Comparison of ENCODE assay signal across 20 cellular contexts in the genomic region with DNA sequence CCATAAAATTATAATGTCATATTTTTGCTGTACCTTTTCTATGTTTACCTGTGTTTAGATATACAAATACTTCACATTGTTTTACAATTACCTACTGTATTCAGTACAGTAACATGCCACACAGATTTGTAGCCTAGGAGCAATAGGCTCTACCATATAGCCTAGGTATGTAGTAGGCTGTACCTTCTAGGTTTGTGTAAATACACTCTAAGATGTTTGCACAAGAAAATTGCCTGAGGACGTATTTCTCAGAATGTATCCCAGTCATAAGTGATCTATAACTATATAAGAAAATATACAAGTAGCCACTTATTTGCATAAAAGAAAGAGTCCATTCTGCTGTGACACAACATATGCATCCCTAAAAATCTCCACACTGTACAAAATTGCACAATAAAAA. TPM values are rescaled to one million over a fixed set of nuclear protein-coding genes. Genes with fewer than 3 reads are reported as not detected.
A peak's percentile ranks its signal among the peaks of the same experiment; 100 is the strongest.
DNase-seq lines count a peak whose midpoint lies in the region; ATAC-seq and TF ChIP-seq lines count a peak whose summit lies in the region.
"Had no signal": no experiment of that assay in that cellular context is flagged by ENCODE, and none has a peak within 500 bp of the region (broad histone marks: within the 10 kb centered on the region; RNA-seq: fewer than 3 reads in every experiment).

No MANE protein-coding gene starts in this region.

- no peaks in the 10 kb centered on the region for H3K36me3 ChIP-seq in RWPE2 (ENCODE audit: low read depth)
- H3K36me3 ChIP-seq in transverse colon = no peaks in the 10 kb centered on the region
- H3K36me3 ChIP-seq: BLaER1, HAP-1 had no signal

- intact Hi-C loops in left colon (cut with DNase I, micrococcal nuclease) = no loop called here
- intact Hi-C loops in transverse colon (cut with DNase I; ENCODE audit: low total_unique reads) = no loop called here

- DNase-seq in ELR (ENCODE audit: low read depth) (peak; percentile 5), NCI-H69 (lab: John Stamatoyannopoulos, UW) (peak; percentile 30), RWPE2 (ENCODE audit: low spot score) (no peak), left colon (no peak), transverse colon (no peak), NCI-H1105 treated with DMSO at 0.1 percent for 48 hours (lab: John Stamatoyannopoulos, UW) (no peak)
- DNase-seq in activated CD4-positive, CD25-positive, alpha-beta regulatory T cell (lab: John Stamatoyannopoulos, UW) = no peak
- DNase-seq: Caco-2; CD4-positive, CD25-positive, alpha-beta regulatory T cell; CD8-positive, alpha-beta T cell; DMS 273 treated with DMSO at 0.1 percent for 48 hours; DMS79; EL; GF-D8; GOT3; HFFc6 had no signal

- TF ChIP-seq POLR2A in transverse colon (IDR thresholded peaks at IDR 0.05) = no peak

- H3K27me3 ChIP-seq in RWPE2 (ENCODE audit: insufficient read depth, poor library complexity, severe bottlenecking) (no peaks in the 10 kb centered on the region), transverse colon (no peaks in the 10 kb centered on the region)

- no peak for TF ChIP-seq CTCF in RWPE2 (IDR thresholded peaks at IDR 0.05; ENCODE audit: poor library complexity, severe bottlenecking)
- no peak for TF ChIP-seq CTCF in transverse colon (IDR thresholded peaks at IDR 0.05)

- 49% methylated on average over 1 of the region's 1 CpG; no CpG with 5 or more reads in 1 of the 2 donors for WGBS in transverse colon (ENCODE audit: low coverage in 1 of 2), 2 donors

- in situ Hi-C loops in transverse colon (cut with MboI; ENCODE audit: low pct_ligation_motif_present in 1 of 4, low pct_unique_long_range_greater_than_20kb in 1 of 4, low sequenced_read_pairs in 3 of 4) = no loop called here

- H3K4me1 ChIP-seq in RWPE2 (ENCODE audit: insufficient read depth, poor library complexity, severe bottlenecking) (peaks cover 13% of the 10 kb centered on the region), transverse colon (no peaks in the 10 kb centered on the region)
- H3K4me1 ChIP-seq: BLaER1, HAP-1 had no signal

- TF ChIP-seq EP300 in transverse colon (IDR thresholded peaks at IDR 0.05; ENCODE audit: low read depth) = no peak

- H3K27ac ChIP-seq in RWPE2 (ENCODE audit: poor library complexity, severe bottlenecking) = no peak overlapping the region
- H3K27ac ChIP-seq in transverse colon = no peak overlapping the region
- H3K27ac ChIP-seq: BLaER1, C4-2B had no signal

- H3K4me3 ChIP-seq in RWPE2 (ENCODE audit: severe bottlenecking) (no peak overlapping the region), transverse colon (no peak overlapping the region)
- H3K4me3 ChIP-seq: BLaER1, HAP-1 had no signal

- H3K9me3 ChIP-seq in RWPE2 (ENCODE audit: severe bottlenecking) = no peaks in the 10 kb centered on the region
- no peaks in the 10 kb centered on the region for H3K9me3 ChIP-seq in transverse colon
- H3K9me3 ChIP-seq: BLaER1, Caco-2, HAP-1 had no signal

- ATAC-seq in RWPE2 (ENCODE audit: low read depth) (peak; percentile 43; the same call in 2 of the 3 replicates), left colon (peak; percentile 49), HG02759 (IDR thresholded peaks at IDR 0.05; ENCODE audit: unreplicated experiment) (no peak)
- ATAC-seq: CD8-positive, alpha-beta T cell had no signal

RNA-seq across cellular contexts. Expression of gene SCML1, which starts 36.3 kb away (rescaled TPM):
- 10 to 100 TPM; 10.3 to 10.6 TPM for total RNA-seq in left colon
- total RNA-seq in transverse colon = 10 to 100 TPM in 3 of 4 donors, 1 to 10 TPM in 1; 9.7 to 21.1 (median 13.8) TPM

Comparison
In these comparisons a context has a peak if more than half of its experiments do, and no peak if none do; other contexts are left out.
1. DNase-seq: peak in ELR (single experiment) and NCI-H69 (single experiment); none in RWPE2 (single experiment), left colon (0 of 2), transverse colon (single experiment), activated CD4-positive, CD25-positive, alpha-beta regulatory T cell (0 of 4) and NCI-H1105 treated with DMSO at 0.1 percent for 48 hours (single experiment).